9 cellular contexts compared by ENCODE assay signal in genomic region chr18:2978208-2978607, GRCh38. TPM values are rescaled to one million over a fixed set of nuclear protein-coding genes. Genes with fewer than 3 reads are reported as not detected.
DNase-seq lines count a peak whose midpoint lies in the region; ATAC-seq, FAIRE-seq and TF ChIP-seq lines count a peak whose summit lies in the region.
"Had no signal": no experiment of that assay in that cellular context is flagged by ENCODE, and none has a peak within 500 bp of the region (broad histone marks: within the 10 kb centered on the region; RNA-seq: fewer than 3 reads in every experiment).

No MANE protein-coding gene starts in this region.

- no peak overlapping the region for H3K4me2 ChIP-seq in mesendoderm (ENCODE audit: low read length)

- H3K4me1 ChIP-seq in mesendoderm (ENCODE audit: control insufficient read depth, low read depth, low read length): no peaks in the 10 kb centered on the region

- H2BK120ac ChIP-seq in mesendoderm (ENCODE audit: low read depth, low read length): no peak overlapping the region

- ATAC-seq in GM19463 (IDR thresholded peaks at IDR 0.05; ENCODE audit: unreplicated experiment): peak; percentile 55
- peak; percentile 35 for ATAC-seq in stimulated activated naive CD8-positive, alpha-beta T cell treated with anti-CD3 and anti-CD28 coated beads, Interleukin-15, amount 100 ng/mL, for 72 hours

- H3K79me1 ChIP-seq in mesendoderm (ENCODE audit: low read length): peaks cover 6% of the 10 kb centered on the region

- no peak overlapping the region for H3K18ac ChIP-seq in mesendoderm (ENCODE audit: low read length)

- H4K5ac ChIP-seq in mesendoderm (ENCODE audit: low read length): no peak overlapping the region

- WGBS in mesendoderm (ENCODE audit: extremely low coverage, insufficient coverage, low lambda C conversion rate): no CpG with 5 or more reads among the region's 3 CpGs

- H3K56ac ChIP-seq in mesendoderm (ENCODE audit: low read length): no peak overlapping the region

- no peaks in the 10 kb centered on the region for H3K27me3 ChIP-seq in mesendoderm (ENCODE audit: insufficient read depth, low read length, poor library complexity)

- H3K23ac ChIP-seq in mesendoderm (ENCODE audit: low read length): no peak overlapping the region

- peak overlapping the region; percentile 67 to 81 for H3K4me3 Mint-ChIP-seq in stimulated activated naive CD8-positive, alpha-beta T cell treated with anti-CD3 and anti-CD28 coated beads, Interleukin-15, amount 100 ng/mL, for 72 hours

- no peaks in the 10 kb centered on the region for H3K9me3 Mint-ChIP-seq in stimulated activated naive CD8-positive, alpha-beta T cell treated with anti-CD3 and anti-CD28 coated beads, Interleukin-15, amount 100 ng/mL, for 72 hours

- TF ChIP-seq CTCF in fibroblast of pulmonary artery (IDR thresholded peaks at IDR 0.05; ENCODE audit: low read length, missing control alignments): no peak

- H4K8ac ChIP-seq in mesendoderm (ENCODE audit: low read depth, low read length): no peak overlapping the region

- H3K27ac Mint-ChIP-seq in stimulated activated naive CD8-positive, alpha-beta T cell treated with anti-CD3 and anti-CD28 coated beads, Interleukin-15, amount 100 ng/mL, for 72 hours: peak overlapping the region; percentile 56 to 94

- peak; percentile 11 for DNase-seq in RCC 7860 (ENCODE audit: low spot score)
- no peak for DNase-seq in fibroblast of pulmonary artery (ENCODE audit: low read depth)
- DNase-seq in stimulated activated naive CD8-positive, alpha-beta T cell treated with anti-CD3 and anti-CD28 coated beads, Interleukin-15, amount 100 ng/mL, for 72 hours: no peak
- no peak for DNase-seq in NCI-H1930 (lab: John Stamatoyannopoulos, UW)
- no peak for DNase-seq in mesendoderm
- no peak for DNase-seq in occipital lobe (lab: John Stamatoyannopoulos, UW)
- DNase-seq: Right ventricle myocardium superior had no signal

- peak; percentile 22 for FAIRE-seq in RCC 7860 (lab: Jason Lieb, UNC)
- FAIRE-seq: endometrium had no signal

- H2BK5ac ChIP-seq in mesendoderm (ENCODE audit: low read length): no peak overlapping the region

- H3K27me3 Mint-ChIP-seq in stimulated activated naive CD8-positive, alpha-beta T cell treated with anti-CD3 and anti-CD28 coated beads, Interleukin-15, amount 100 ng/mL, for 72 hours: no peaks in the 10 kb centered on the region

- H3K9ac ChIP-seq in mesendoderm (ENCODE audit: low read length): no peak overlapping the region

- H2AK5ac ChIP-seq in mesendoderm (ENCODE audit: low read length): no peak overlapping the region

- peaks cover 3% of the 10 kb centered on the region for H3K79me2 ChIP-seq in mesendoderm (ENCODE audit: control insufficient read depth, insufficient read depth, low read length)

- no peak overlapping the region for H3K27ac ChIP-seq in mesendoderm (ENCODE audit: low read depth, low read length)

- H3K36me3 ChIP-seq in mesendoderm (ENCODE audit: control insufficient read depth, insufficient read depth, low read length): no peaks in the 10 kb centered on the region

- H3K4ac ChIP-seq in mesendoderm (ENCODE audit: low read depth, low read length): no peak overlapping the region

- H3K4me3 ChIP-seq in fibroblast of pulmonary artery (replicated peaks; ENCODE audit: low read depth, low read length) (peak overlapping the region; percentile 19), mesendoderm (ENCODE audit: low read length) (no peak overlapping the region)

- H3K4me1 Mint-ChIP-seq in stimulated activated naive CD8-positive, alpha-beta T cell treated with anti-CD3 and anti-CD28 coated beads, Interleukin-15, amount 100 ng/mL, for 72 hours: peaks cover 79% of the 10 kb centered on the region

- H2BK15ac ChIP-seq in mesendoderm (replicated peaks; ENCODE audit: low read depth): no peak overlapping the region

RNA-seq across cellular contexts. Expression of gene LPIN2, which starts 34.7 kb away (rescaled TPM):
- polyA plus RNA-seq in mesendoderm (2013, experiment 1 of 2): 7.8 TPM
- polyA plus RNA-seq in mesendoderm (2013, experiment 2 of 2): 8.8 TPM
- 39.9 TPM for total RNA-seq in occipital lobe
